Comparison of ENCODE assay signal across 14 cellular contexts in genomic region chr10:78263521-78263988, GRCh38.
A peak's percentile ranks its signal among the peaks of the same experiment; 100 is the strongest.
DNase-seq lines count a peak whose midpoint lies in the region; ATAC-seq and TF ChIP-seq lines count a peak whose summit lies in the region.
"Had no signal": no experiment of that assay in that cellular context is flagged by ENCODE, and none has a peak within 500 bp of the region (broad histone marks: within the 10 kb centered on the region; RNA-seq: fewer than 3 reads in every experiment).

No MANE protein-coding gene starts in this region.

- no peak for TF ChIP-seq CTCF in smooth muscle cell (IDR thresholded peaks at IDR 0.05; ENCODE audit: borderline replicate concordance, insufficient read depth, poor library complexity, severe bottlenecking)
- TF ChIP-seq CTCF in lower leg skin (IDR thresholded peaks at IDR 0.05) = no peak

- DNase-seq in GM03348 (ENCODE audit: low spot score) (peak; percentile 90), amygdala (lab: John Stamatoyannopoulos, UW) (peak in 52 of 56 donors; percentile 17 to 91 (median 70)), hippocampal formation (lab: John Stamatoyannopoulos, UW) (peak; percentile 84 to 89), smooth muscle cell (lab: John Stamatoyannopoulos, UW; ENCODE audit: unreplicated experiment) (no peak), NCI-H2081 treated with DMSO at 0.1 percent for 48 hours (lab: John Stamatoyannopoulos, UW) (no peak), lower leg skin (ENCODE audit: low spot score in 2 of 2) (no peak)
- no peak for DNase-seq in stimulated activated naive CD4-positive, alpha-beta T cell treated with Interleukin-2 at 50 U/mL for 16 hours (lab: John Stamatoyannopoulos, UW)
- DNase-seq: activated CD8-positive, alpha-beta memory T cell treated with anti-CD3 and anti-CD28 coated beads for 24 hours; DMS79; kidney; NCI-H2081; thyroid gland had no signal

- peaks cover 7% of the 10 kb centered on the region for H3K4me1 ChIP-seq in smooth muscle cell (ENCODE audit: low read depth)

- TF ChIP-seq POLR2A in lower leg skin (IDR thresholded peaks at IDR 0.05) = no peak

- H3K4me2 ChIP-seq in smooth muscle cell = no peak overlapping the region

- H3F3A ChIP-seq in smooth muscle cell (ENCODE audit: low read depth) = peaks cover 14% of the 10 kb centered on the region

- no peak for ATAC-seq in GM18868 (IDR thresholded peaks at IDR 0.05; ENCODE audit: unreplicated experiment)

- H3K36me3 ChIP-seq in smooth muscle cell (ENCODE audit: low read depth) = no peaks in the 10 kb centered on the region
- H3K36me3 ChIP-seq: thyroid gland had no signal

- H3K9ac ChIP-seq in smooth muscle cell (ENCODE audit: low read depth) = peak overlapping the region; percentile 72
- H3K9ac ChIP-seq: parathyroid adenoma had no signal

- H3K4me3 ChIP-seq in smooth muscle cell (no peak overlapping the region), lower leg skin (ENCODE audit: low read depth, poor library complexity, severe bottlenecking) (no peak overlapping the region)
- H3K4me3 ChIP-seq: thyroid gland had no signal

- intact Hi-C loops in lower leg skin (cut with DNase I; ENCODE audit: low total_unique reads) = no loop called here

- no peak overlapping the region for H2AFZ ChIP-seq in smooth muscle cell (ENCODE audit: low read depth)
- H2AFZ ChIP-seq: parathyroid adenoma had no signal

- no peaks in the 10 kb centered on the region for H3K9me3 ChIP-seq in smooth muscle cell (replicated peaks; ENCODE audit: low read depth)
- H3K9me3 ChIP-seq: thyroid gland had no signal

- peak overlapping the region; percentile 91 for H3K27ac ChIP-seq in smooth muscle cell (ENCODE audit: low read depth)
- H3K27ac ChIP-seq: parathyroid adenoma, thyroid gland had no signal

- H3K79me2 ChIP-seq in smooth muscle cell (ENCODE audit: low read depth) = no peaks in the 10 kb centered on the region
- H3K79me2 ChIP-seq: parathyroid adenoma had no signal

- no peaks in the 10 kb centered on the region for H4K20me1 ChIP-seq in smooth muscle cell (ENCODE audit: low read depth)

- 57% methylated on average over 5 of the region's 5 CpGs for WGBS in smooth muscle cell (ENCODE audit: low lambda C conversion rate)
- 81 to 88% methylated on average over 5 of the region's 5 CpGs for WGBS in lower leg skin, 2 donors

- H3K27me3 ChIP-seq in smooth muscle cell (ENCODE audit: low read depth) = no peaks in the 10 kb centered on the region
- H3K27me3 ChIP-seq: thyroid gland had no signal

Comparison
In these comparisons a context has a peak if more than half of its experiments do, and no peak if none do; other contexts are left out.
1. DNase-seq: peak in GM03348 (single experiment), amygdala (52 of 56) and hippocampal formation (2 of 2); none in smooth muscle cell (single experiment), stimulated activated naive CD4-positive, alpha-beta T cell treated with Interleukin-2 at 50 U/mL for 16 hours (single experiment), NCI-H2081 treated with DMSO at 0.1 percent for 48 hours (single experiment) and lower leg skin (0 of 2).